ENCODE assay signal across 8 cellular contexts in the genomic region with DNA sequence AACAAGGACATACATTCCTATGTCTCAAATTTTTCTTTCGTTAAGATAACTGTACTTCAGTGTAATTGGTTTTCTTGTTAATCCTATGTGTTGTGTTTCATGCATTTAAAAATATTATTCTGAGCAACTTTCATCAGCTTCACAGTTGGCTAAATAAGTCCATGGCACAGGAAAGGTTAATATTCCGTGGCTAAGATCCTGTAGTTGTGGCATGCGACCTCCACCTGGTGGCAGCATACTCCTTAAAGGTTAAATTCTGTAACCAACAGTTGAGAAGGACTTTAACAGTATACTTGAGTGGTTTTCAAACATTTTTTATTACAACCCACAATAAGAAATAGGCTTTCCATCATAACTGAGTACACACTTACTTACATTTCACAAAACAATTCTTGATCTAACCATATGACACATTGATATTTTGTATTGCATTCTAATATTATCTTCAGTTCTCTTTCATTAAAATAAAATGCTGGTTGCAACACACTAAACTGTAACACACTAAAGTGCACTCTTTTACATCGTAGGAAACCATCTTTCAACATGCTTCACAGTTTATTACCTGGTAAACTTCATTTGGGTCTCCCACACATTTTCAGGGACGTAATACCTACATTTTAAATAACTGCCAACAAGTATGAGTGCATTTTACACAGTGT.
A peak's percentile ranks its signal among the peaks of the same experiment; 100 is the strongest.
DNase-seq lines count a peak whose midpoint lies in the region; ATAC-seq, FAIRE-seq and TF ChIP-seq lines count a peak whose summit lies in the region.

No MANE protein-coding gene starts in this region.

- H3K9me3 ChIP-seq in parathyroid adenoma (ENCODE audit: control insufficient read depth, low read length), result no peaks in the 10 kb centered on the region

- H3K27ac ChIP-seq in parathyroid adenoma, result no peak overlapping the region

- no peak overlapping the region for H3K4me3 ChIP-seq in parathyroid adenoma (ENCODE audit: low read depth, low read length)

- no peak for FAIRE-seq in frontal cortex (lab: Jason Lieb, UNC)

- H3K27ac Mint-ChIP-seq in activated CD8-positive, alpha-beta T cell treated with anti-CD3 and anti-CD28 coated beads for 36 hours, result no peak overlapping the region

- CTCF ChIA-PET in activated CD8-positive, alpha-beta T cell treated with anti-CD3 and anti-CD28 coated beads for 36 hours (lab: Charles Lee), result interaction anchor here (0.6 to 1.9 kb wide), 6 partner anchors 32 to 237 kb away, joined by 3 to 5 read pairs (median 4); no protein-coding TSS in a partner anchor

- H3K9ac ChIP-seq in parathyroid adenoma, result no peak overlapping the region

- H3K9me3 Mint-ChIP-seq in activated CD8-positive, alpha-beta T cell treated with anti-CD3 and anti-CD28 coated beads for 36 hours, result no peaks in the 10 kb centered on the region

- TF ChIP-seq CTCF in activated CD8-positive, alpha-beta T cell treated with anti-CD3 and anti-CD28 coated beads for 36 hours (IDR thresholded peaks at IDR 0.05), result peak; percentile 72
- TF ChIP-seq CTCF in parathyroid adenoma (IDR thresholded peaks at IDR 0.05), result peak; percentile 85

- peaks cover 4% of the 10 kb centered on the region for H3K79me2 ChIP-seq in parathyroid adenoma

- peaks cover 37% of the 10 kb centered on the region for H3K4me1 Mint-ChIP-seq in activated CD8-positive, alpha-beta T cell treated with anti-CD3 and anti-CD28 coated beads for 36 hours (ENCODE audit: low read depth)

- no peak overlapping the region for H2AFZ ChIP-seq in parathyroid adenoma

- H3K4me2 ChIP-seq in parathyroid adenoma (ENCODE audit: low read length), result no peak overlapping the region

- peaks cover 15% of the 10 kb centered on the region for H3K4me1 ChIP-seq in parathyroid adenoma

- H3K4me3 Mint-ChIP-seq in activated CD8-positive, alpha-beta T cell treated with anti-CD3 and anti-CD28 coated beads for 36 hours, result no peak overlapping the region

- peaks cover 4% of the 10 kb centered on the region for H3K36me3 Mint-ChIP-seq in activated CD8-positive, alpha-beta T cell treated with anti-CD3 and anti-CD28 coated beads for 36 hours (ENCODE audit: low read depth)

- POLR2A ChIA-PET in activated CD8-positive, alpha-beta T cell treated with anti-CD3 and anti-CD28 coated beads for 36 hours (lab: Charles Lee), result no interaction called here

- intact Hi-C loops in activated CD8-positive, alpha-beta T cell treated with anti-CD3 and anti-CD28 coated beads for 36 hours (cut with micrococcal nuclease), result loop anchor here (5.0 kb wide), 2 partner anchors 119 to 654 kb away; a partner anchor contains a TSS

- peak; percentile 47 for ATAC-seq in HG03103 (IDR thresholded peaks at IDR 0.05; ENCODE audit: low read depth, unreplicated experiment)
- peak; percentile 54 for ATAC-seq in activated CD8-positive, alpha-beta T cell treated with anti-CD3 and anti-CD28 coated beads for 36 hours

- peak; percentile 7 for DNase-seq in stimulated activated naive CD4-positive, alpha-beta T cell treated with Interleukin-2 at 50 U/mL for 16 hours (lab: John Stamatoyannopoulos, UW)
- DNase-seq in stimulated activated naive CD4-positive, alpha-beta T cell (lab: John Stamatoyannopoulos, UW), result no peak
- DNase-seq in NCI-H446 (lab: John Stamatoyannopoulos, UW), result peak; percentile 39 to 73
- peak; percentile 74 for DNase-seq in activated CD8-positive, alpha-beta T cell treated with anti-CD3 and anti-CD28 coated beads for 36 hours
- DNase-seq in frontal cortex (ENCODE audit: low spot score in 2 of 2), result peak; percentile 2 to 27
- no peak for DNase-seq in iPS-NIHi7 (ENCODE audit: extremely low spot score)

- no peaks in the 10 kb centered on the region for H3K27me3 Mint-ChIP-seq in activated CD8-positive, alpha-beta T cell treated with anti-CD3 and anti-CD28 coated beads for 36 hours

- H3K36me3 ChIP-seq in parathyroid adenoma (ENCODE audit: control insufficient read depth, insufficient read depth, low read length), result no peaks in the 10 kb centered on the region

- no peaks in the 10 kb centered on the region for H3K27me3 ChIP-seq in parathyroid adenoma (ENCODE audit: control insufficient read depth, insufficient read depth, low read length)

Comparison
In these comparisons a context has a peak if more than half of its experiments do, and no peak if none do; other contexts are left out.
1. DNase-seq: peak in stimulated activated naive CD4-positive, alpha-beta T cell treated with Interleukin-2 at 50 U/mL for 16 hours (single experiment), NCI-H446 (2 of 2), activated CD8-positive, alpha-beta T cell treated with anti-CD3 and anti-CD28 coated beads for 36 hours (single experiment) and frontal cortex (2 of 2); none in stimulated activated naive CD4-positive, alpha-beta T cell (0 of 6) and iPS-NIHi7 (single experiment).